9 cellular contexts compared by ENCODE assay signal in the genomic region with DNA sequence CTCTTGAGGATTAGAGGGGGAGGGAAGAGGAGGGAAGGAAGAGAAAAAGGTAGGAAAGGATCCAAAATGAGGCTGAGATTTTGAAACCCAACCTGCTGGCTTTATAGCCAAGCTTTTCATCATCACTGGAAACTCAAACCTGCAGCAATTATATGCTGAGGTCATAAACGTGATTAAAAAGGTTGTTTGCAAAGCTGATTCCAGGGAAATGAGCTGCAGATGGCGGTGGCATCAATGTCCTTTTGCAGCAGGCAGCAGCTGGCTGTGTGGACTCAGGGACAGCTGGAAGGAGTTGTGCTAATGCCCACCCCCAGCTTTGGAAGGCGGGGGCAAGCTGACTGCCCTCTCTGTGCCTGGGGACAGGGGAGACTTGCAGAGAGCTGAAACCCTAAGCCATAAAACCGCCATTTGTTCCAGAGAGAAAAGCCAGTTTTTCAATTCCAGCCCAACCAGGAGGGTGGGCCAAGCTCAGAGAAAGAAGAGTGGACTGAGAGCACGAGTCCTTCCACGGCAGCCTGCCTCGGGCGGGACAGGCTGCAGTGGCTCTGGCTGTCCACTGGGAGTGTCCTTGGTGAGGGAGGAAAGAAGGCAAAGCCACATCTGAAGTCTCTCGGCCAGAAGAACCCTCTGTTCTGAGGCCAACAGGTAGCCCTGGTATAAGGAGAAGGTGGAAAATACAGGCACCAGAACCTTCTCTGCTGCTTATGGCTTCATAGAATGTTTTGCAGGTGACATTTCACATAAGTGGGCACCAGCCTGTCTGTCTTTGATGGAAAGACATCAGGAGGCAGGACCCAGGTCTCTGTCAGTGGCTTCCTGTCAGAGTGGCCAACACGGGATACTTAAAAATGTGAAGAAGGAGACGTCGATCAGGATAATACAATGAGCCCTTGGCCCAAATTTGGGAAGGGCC.
DNase-seq lines count a peak whose midpoint lies in the region; TF ChIP-seq lines count a peak whose summit lies in the region.
"Had no signal": no experiment of that assay in that cellular context is flagged by ENCODE, and none has a peak within 500 bp of the region (broad histone marks: within the 10 kb centered on the region; RNA-seq: fewer than 3 reads in every experiment).

No MANE protein-coding gene starts in this region.

- H4K20me1 ChIP-seq in OCI-LY7 (ENCODE audit: insufficient read depth, low read length): no peaks in the 10 kb centered on the region

- H3K9me3 ChIP-seq in OCI-LY7 (ENCODE audit: low read length): no peaks in the 10 kb centered on the region
- no peaks in the 10 kb centered on the region for H3K9me3 ChIP-seq in esophagus squamous epithelium

- no peak overlapping the region for H3K4me3 ChIP-seq in OCI-LY7 (ENCODE audit: low read depth, low read length, poor library complexity, severe bottlenecking)
- H3K4me3 ChIP-seq in esophagus squamous epithelium: no peak overlapping the region

- BruUV-seq in OCI-LY7 (replicated peaks; lab: Mats Ljungman, UMichigan): no TSS peak

- no peak overlapping the region for H3K4me2 ChIP-seq in OCI-LY7 (ENCODE audit: low read length)

- peak; percentile 89 for TF ChIP-seq CTCF in 22Rv1 (IDR thresholded peaks at IDR 0.05)
- no peak for TF ChIP-seq CTCF in OCI-LY7 (conservative IDR thresholded peaks at IDR 0.05; ENCODE audit: low read length)
- TF ChIP-seq CTCF in esophagus squamous epithelium (IDR thresholded peaks at IDR 0.05): peak in 5 of 6 experiments; percentile 18 to 54 (median 27)

- H3K27me3 ChIP-seq in esophagus squamous epithelium: peaks cover 0 to 47% (median 0%) of the 10 kb centered on the region in 4 donors

- H2AFZ ChIP-seq in OCI-LY7 (ENCODE audit: low read length): no peak overlapping the region

- no peaks in the 10 kb centered on the region for H3K36me3 ChIP-seq in OCI-LY7 (ENCODE audit: insufficient read depth, low read length)
- H3K36me3 ChIP-seq in esophagus squamous epithelium: no peaks in the 10 kb centered on the region

- DNase-seq in HPDE6-E6E7 (ENCODE audit: extremely low spot score): peak; percentile 22
- DNase-seq in OCI-LY7 (ENCODE audit: low spot score): peak; percentile 10
- DNase-seq in esophagus squamous epithelium (lab: John Stamatoyannopoulos, UW): no peak
- DNase-seq in pons (ENCODE audit: low spot score): peak; percentile 49
- DNase-seq in activated T-cell treated with anti-CD3 and anti-CD28 coated beads for 4 hours: no peak
- no peak for DNase-seq in activated CD4-positive, alpha-beta T cell treated with anti-CD3 and anti-CD28 coated beads for 1 hour
- DNase-seq in stimulated activated CD4-positive, alpha-beta T cell treated with anti-CD3 and anti-CD28 coated beads, Interleukin-2, amount 100 ng/mL, for 48 hours: no peak
- DNase-seq: CD4-positive, CD25-positive, alpha-beta regulatory T cell had no signal

- POLR2A ChIA-PET in OCI-LY7 (lab: Charles Lee): no interaction called here

- H3K4me1 ChIP-seq in OCI-LY7 (ENCODE audit: insufficient read depth, low read length, poor library complexity, severe bottlenecking): no peaks in the 10 kb centered on the region
- peaks cover 2 to 14% (median 3%) of the 10 kb centered on the region in 3 donors for H3K4me1 ChIP-seq in esophagus squamous epithelium

- H3K79me2 ChIP-seq in OCI-LY7 (ENCODE audit: insufficient read depth, low read depth, low read length): no peaks in the 10 kb centered on the region

- no peak for TF ChIP-seq POLR2A in esophagus squamous epithelium (IDR thresholded peaks at IDR 0.05)

- no peak overlapping the region for H3K27ac ChIP-seq in 22Rv1
- H3K27ac ChIP-seq in OCI-LY7 (ENCODE audit: low read depth, low read length, poor library complexity, severe bottlenecking): no peak overlapping the region
- H3K27ac ChIP-seq in esophagus squamous epithelium: no peak overlapping the region

- CTCF ChIA-PET in OCI-LY7 (lab: Charles Lee; ENCODE audit: unreplicated experiment): no interaction called here

- 53 to 59% methylated on average over 10 to 11 of the region's 12 CpGs for WGBS in esophagus squamous epithelium, 2 donors

- no peaks in the 10 kb centered on the region for H3K9me2 ChIP-seq in OCI-LY7 (ENCODE audit: insufficient read depth, low read length)

- intact Hi-C loops in OCI-LY7 (cut with micrococcal nuclease; ENCODE audit: unreplicated experiment): loop anchor here (10.0 kb wide), 1 partner anchor 250 kb away; no protein-coding TSS in a partner anchor
- intact Hi-C loops in esophagus squamous epithelium (cut with DNase I): loop anchor here (10.0 kb wide), 1 partner anchor 390 kb away; no protein-coding TSS in a partner anchor

Comparison
In these comparisons a context has a peak if more than half of its experiments do, and no peak if none do; other contexts are left out.
1. DNase-seq: peak in HPDE6-E6E7 (single experiment), OCI-LY7 (single experiment) and pons (single experiment); none in esophagus squamous epithelium (single experiment), activated T-cell treated with anti-CD3 and anti-CD28 coated beads for 4 hours (single experiment), activated CD4-positive, alpha-beta T cell treated with anti-CD3 and anti-CD28 coated beads for 1 hour (single experiment) and stimulated activated CD4-positive, alpha-beta T cell treated with anti-CD3 and anti-CD28 coated beads, Interleukin-2, amount 100 ng/mL, for 48 hours (0 of 2).